Comparison of ENCODE assay signal across 1 cellular context in genomic region chr2:106642679-106643078, GRCh38.
TF ChIP-seq lines count a peak whose summit lies in the region.

No MANE protein-coding gene starts in this region.

TF ChIP-seq in SK-N-SH, 30 proteins besides CTCF, POLR2A, EP300 and RAD21 (continued from another document):
- TF ChIP-seq, protein P1, sequence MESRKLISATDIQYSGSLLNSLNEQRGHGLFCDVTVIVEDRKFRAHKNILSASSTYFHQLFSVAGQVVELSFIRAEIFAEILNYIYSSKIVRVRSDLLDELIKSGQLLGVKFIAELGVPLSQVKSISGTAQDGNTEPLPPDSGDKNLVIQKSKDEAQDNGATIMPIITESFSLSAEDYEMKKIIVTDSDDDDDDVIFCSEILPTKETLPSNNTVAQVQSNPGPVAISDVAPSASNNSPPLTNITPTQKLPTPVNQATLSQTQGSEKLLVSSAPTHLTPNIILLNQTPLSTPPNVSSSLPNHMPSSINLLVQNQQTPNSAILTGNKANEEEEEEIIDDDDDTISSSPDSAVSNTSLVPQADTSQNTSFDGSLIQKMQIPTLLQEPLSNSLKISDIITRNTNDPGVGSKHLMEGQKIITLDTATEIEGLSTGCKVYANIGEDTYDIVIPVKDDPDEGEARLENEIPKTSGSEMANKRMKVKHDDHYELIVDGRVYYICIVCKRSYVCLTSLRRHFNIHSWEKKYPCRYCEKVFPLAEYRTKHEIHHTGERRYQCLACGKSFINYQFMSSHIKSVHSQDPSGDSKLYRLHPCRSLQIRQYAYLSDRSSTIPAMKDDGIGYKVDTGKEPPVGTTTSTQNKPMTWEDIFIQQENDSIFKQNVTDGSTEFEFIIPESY (IDR thresholded peaks at IDR 0.05; ENCODE audit: borderline replicate concordance, low read depth) = no peak
- TF ChIP-seq CHD2 (IDR thresholded peaks at IDR 0.05; ENCODE audit: low read length, partially characterized antibody) (no peak), MXI1 (IDR thresholded peaks at IDR 0.05; ENCODE audit: low read depth, low read length) (no peak), MEF2A (IDR thresholded peaks at IDR 0.05; ENCODE audit: borderline replicate concordance, low read depth) (no peak), JUND (IDR thresholded peaks at IDR 0.05) (no peak), GABPA (IDR thresholded peaks at IDR 0.05; ENCODE audit: low read depth) (no peak), NFIC (IDR thresholded peaks at IDR 0.05; ENCODE audit: borderline replicate concordance) (no peak), PBX3 (IDR thresholded peaks at IDR 0.05) (no peak), ELF1 (IDR thresholded peaks at IDR 0.05) (no peak), TAF1 (IDR thresholded peaks at IDR 0.05; ENCODE audit: borderline replicate concordance, low read depth, low read length) (no peak), POLR2AphosphoS5 (IDR thresholded peaks at IDR 0.05; ENCODE audit: low read depth, low read length) (no peak), TEAD4 (IDR thresholded peaks at IDR 0.05; ENCODE audit: borderline replicate concordance, insufficient read depth) (no peak), NRF1 (IDR thresholded peaks at IDR 0.05; ENCODE audit: low read depth, low read length) (no peak)
- TF ChIP-seq, protein P2, sequence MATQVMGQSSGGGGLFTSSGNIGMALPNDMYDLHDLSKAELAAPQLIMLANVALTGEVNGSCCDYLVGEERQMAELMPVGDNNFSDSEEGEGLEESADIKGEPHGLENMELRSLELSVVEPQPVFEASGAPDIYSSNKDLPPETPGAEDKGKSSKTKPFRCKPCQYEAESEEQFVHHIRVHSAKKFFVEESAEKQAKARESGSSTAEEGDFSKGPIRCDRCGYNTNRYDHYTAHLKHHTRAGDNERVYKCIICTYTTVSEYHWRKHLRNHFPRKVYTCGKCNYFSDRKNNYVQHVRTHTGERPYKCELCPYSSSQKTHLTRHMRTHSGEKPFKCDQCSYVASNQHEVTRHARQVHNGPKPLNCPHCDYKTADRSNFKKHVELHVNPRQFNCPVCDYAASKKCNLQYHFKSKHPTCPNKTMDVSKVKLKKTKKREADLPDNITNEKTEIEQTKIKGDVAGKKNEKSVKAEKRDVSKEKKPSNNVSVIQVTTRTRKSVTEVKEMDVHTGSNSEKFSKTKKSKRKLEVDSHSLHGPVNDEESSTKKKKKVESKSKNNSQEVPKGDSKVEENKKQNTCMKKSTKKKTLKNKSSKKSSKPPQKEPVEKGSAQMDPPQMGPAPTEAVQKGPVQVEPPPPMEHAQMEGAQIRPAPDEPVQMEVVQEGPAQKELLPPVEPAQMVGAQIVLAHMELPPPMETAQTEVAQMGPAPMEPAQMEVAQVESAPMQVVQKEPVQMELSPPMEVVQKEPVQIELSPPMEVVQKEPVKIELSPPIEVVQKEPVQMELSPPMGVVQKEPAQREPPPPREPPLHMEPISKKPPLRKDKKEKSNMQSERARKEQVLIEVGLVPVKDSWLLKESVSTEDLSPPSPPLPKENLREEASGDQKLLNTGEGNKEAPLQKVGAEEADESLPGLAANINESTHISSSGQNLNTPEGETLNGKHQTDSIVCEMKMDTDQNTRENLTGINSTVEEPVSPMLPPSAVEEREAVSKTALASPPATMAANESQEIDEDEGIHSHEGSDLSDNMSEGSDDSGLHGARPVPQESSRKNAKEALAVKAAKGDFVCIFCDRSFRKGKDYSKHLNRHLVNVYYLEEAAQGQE (IDR thresholded peaks at IDR 0.05; ENCODE audit: low read depth, low read length) = no peak
TF ChIP-seq in SK-N-SH: peak in this region for 0.
